Comparison of ENCODE assay signal across 8 cellular contexts in the genomic region with DNA sequence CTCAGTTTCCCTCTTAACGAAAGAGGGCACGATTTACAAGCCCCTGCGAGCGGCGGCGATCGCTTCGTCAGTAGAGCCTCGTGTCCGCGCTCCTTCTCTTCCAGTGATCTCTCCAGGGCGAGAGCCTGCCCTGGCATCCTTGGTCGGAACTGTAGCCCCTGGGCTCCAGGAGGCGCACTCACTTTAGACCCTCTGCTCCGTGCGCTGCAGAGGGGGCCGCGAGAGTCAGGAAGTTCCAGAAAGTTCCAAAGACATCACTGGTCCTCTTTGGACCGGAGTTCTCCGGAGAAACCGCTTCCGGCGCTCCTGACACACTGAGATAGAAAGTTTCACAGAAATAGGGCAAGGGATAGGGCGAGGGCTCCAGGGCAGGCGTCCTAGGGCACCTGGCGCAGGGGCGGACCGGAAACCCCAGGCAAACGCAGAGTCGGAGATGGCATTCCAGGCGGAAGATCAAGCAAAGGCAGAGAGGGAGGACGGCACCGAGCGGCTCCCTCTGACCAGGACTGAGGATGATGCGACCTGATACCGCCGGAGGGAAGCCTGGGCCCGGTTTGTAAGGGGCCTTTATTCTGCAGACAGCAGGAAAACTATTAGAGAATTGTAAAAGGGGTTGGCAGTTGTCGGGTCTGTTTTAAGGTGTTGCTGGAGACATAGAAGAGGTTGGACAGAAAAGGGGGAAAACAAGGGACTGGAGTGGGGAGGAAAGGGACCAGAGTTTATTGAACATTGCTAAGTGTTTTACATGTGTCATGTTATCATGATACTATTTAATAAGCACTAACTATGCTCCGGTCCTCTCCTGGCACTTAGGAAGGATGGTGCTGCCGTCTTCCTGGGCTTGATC. TPM values are rescaled to one million over a fixed set of nuclear protein-coding genes. Genes with fewer than 3 reads are reported as not detected.
DNase-seq lines count a peak whose midpoint lies in the region; ATAC-seq and TF ChIP-seq lines count a peak whose summit lies in the region.

No MANE protein-coding gene starts in this region.

- H3K27me3 ChIP-seq in BE2C (peaks cover 62% of the 10 kb centered on the region), foreskin keratinocyte (peaks cover 88% of the 10 kb centered on the region)

- H3K27me3 Mint-ChIP-seq in osteocyte (ENCODE audit: unreplicated experiment): peaks cover 49% of the 10 kb centered on the region

- H3K36me3 Mint-ChIP-seq in osteocyte (ENCODE audit: unreplicated experiment): no peaks in the 10 kb centered on the region

- in situ Hi-C loops in KBM-7 (cut with MboI; ENCODE audit: low pct_unique_long_range_greater_than_20kb, low sequenced_read_pairs): no loop called here
- in situ Hi-C loops in ACHN (cut with HindIII; ENCODE audit: low pct_ligation_motif_present, low pct_unique_long_range_greater_than_20kb, low sequenced_read_pairs): no loop called here

- peak overlapping the region; percentile 11; the same call in 1 of the 2 replicates for H3K4me3 ChIP-seq in BE2C (ENCODE audit: low read depth, low read length)

- TF ChIP-seq CTCF in BE2C (IDR thresholded peaks at IDR 0.05; ENCODE audit: low read depth, low read length) (0 out of 2 replicates have a peak, but pooled peaks have one; percentile 12), foreskin keratinocyte (conservative IDR thresholded peaks at IDR 0.05) (no peak), osteocyte (IDR thresholded peaks at IDR 0.05) (no peak)

- no peak for DNase-seq in BE2C
- DNase-seq in RPMI7951 (ENCODE audit: low read depth): peak; percentile 24
- DNase-seq in foreskin keratinocyte: no peak
- DNase-seq in osteocyte (ENCODE audit: extremely low spot score, unreplicated experiment): no peak
- DNase-seq in NCI-H82 treated with DMSO at 0.1 percent for 48 hours (lab: John Stamatoyannopoulos, UW; ENCODE audit: unreplicated experiment): no peak
- no peak for DNase-seq in hepatic stellate cell (ENCODE audit: low spot score)
- no peak for DNase-seq in KBM-7
- DNase-seq in ACHN: no peak

- H3K4me1 Mint-ChIP-seq in osteocyte (ENCODE audit: unreplicated experiment): peaks cover 5% of the 10 kb centered on the region

- no peak overlapping the region for H3K27ac ChIP-seq in foreskin keratinocyte

- peak; percentile 8 for ATAC-seq in foreskin keratinocyte

- no peaks in the 10 kb centered on the region; the same call in 1 of the 2 replicates for H3K9me3 ChIP-seq in BE2C

- no peaks in the 10 kb centered on the region for H3K36me3 ChIP-seq in BE2C

- no peak overlapping the region for H3K27ac Mint-ChIP-seq in osteocyte (ENCODE audit: unreplicated experiment)

- H3K4me1 ChIP-seq in BE2C: no peaks in the 10 kb centered on the region
- H3K4me1 ChIP-seq in foreskin keratinocyte: no peaks in the 10 kb centered on the region

- H3K4me3 Mint-ChIP-seq in osteocyte (ENCODE audit: unreplicated experiment): peak overlapping the region; percentile 64

- no peaks in the 10 kb centered on the region for H3K9me3 Mint-ChIP-seq in osteocyte (ENCODE audit: unreplicated experiment)

RNA-seq across cellular contexts. Expression of gene CPEB1, which starts 1.3 kb away (rescaled TPM):
- 3.1 TPM for polyA plus RNA-seq in BE2C (2012; ENCODE audit: insufficient read depth, insufficient read length, low read depth)
- total RNA-seq in RPMI7951 (2014; rRNA removed; shearing (Covaris generic)): 6.1 and 12.1 TPM in 2 replicates
- total RNA-seq in foreskin keratinocyte (not detected in 2 replicates), osteocyte (0.13 and 0.65 TPM in 2 replicates)
- 0.03 TPM in 1 of 2 replicates, not detected in the other for polyA plus RNA-seq in foreskin keratinocyte
